In the genomic region with DNA sequence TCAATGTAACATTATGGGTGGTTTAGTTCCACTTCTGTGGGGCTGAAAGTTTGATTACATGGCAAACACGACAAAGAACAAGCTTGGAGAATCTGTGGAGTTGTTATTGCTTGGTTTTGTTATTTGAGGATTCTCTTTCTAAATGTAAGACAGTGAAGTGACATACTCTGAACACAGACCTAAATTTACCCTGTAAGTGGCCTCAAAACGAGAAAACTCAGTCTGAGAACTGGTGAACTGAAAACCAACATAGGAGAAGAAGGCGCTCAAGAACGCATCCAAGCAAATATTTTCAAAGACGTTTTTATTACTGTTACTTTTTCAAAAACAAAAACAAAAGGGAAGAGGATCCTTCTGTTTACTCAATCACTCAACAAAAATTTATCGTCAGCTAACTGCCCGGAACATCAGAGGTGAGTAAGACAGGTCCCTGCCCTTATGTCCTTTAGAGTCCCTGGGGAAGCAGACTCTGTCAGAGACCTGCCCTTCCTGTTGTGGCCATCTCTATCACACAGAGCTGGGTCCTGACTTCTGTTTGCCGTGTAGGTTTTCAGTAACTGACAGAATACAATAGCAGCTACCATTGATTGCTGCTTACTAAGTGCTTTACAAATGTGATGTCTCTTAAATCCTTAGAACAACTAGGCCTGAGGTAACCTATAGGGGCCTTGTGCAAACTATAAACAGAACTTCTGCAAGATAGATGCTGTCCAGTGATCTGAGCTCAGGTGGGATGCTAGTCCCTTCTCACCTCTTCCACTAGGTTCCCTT, we compare ENCODE assay signal across 12 cellular contexts.
DNase-seq lines count a peak whose midpoint lies in the region; ATAC-seq and TF ChIP-seq lines count a peak whose summit lies in the region.
"Had no signal": no experiment of that assay in that cellular context is flagged by ENCODE, and none has a peak within 500 bp of the region (broad histone marks: within the 10 kb centered on the region; RNA-seq: fewer than 3 reads in every experiment).

No MANE protein-coding gene starts in this region.

- H3K27me3 Mint-ChIP-seq in activated B cell treated with CpG ODN at 0.5 μM for 24 hours = no peaks in the 10 kb centered on the region

- peak overlapping the region; percentile 32 for H3K27ac Mint-ChIP-seq in activated B cell treated with CpG ODN at 0.5 μM for 24 hours
- H3K27ac Mint-ChIP-seq: mesothelial cell of epicardium had no signal

- peak overlapping the region; percentile 1 for H3K4me3 Mint-ChIP-seq in activated B cell treated with CpG ODN at 0.5 μM for 24 hours
- H3K4me3 Mint-ChIP-seq: activated T-helper 1 cell treated with anti-CD3 and anti-CD28 coated beads, Interleukin-12 subunit alpha, Interleukin-12 subunit beta, Interleukin-2, Interleukin-4 antibody, amounts not matched to agents 30 ng/mL and 10 ng/mL and 1 ng/mL, durations not matched to agents 14 hours and 24 hours and 36 hours; mesothelial cell of epicardium had no signal

- TF ChIP-seq CTCF in activated B cell treated with CpG ODN at 0.5 μM for 24 hours (IDR thresholded peaks at IDR 0.05) = no peak

- peak; percentile 75 for DNase-seq in DMS153 (lab: John Stamatoyannopoulos, UW)
- no peak for DNase-seq in activated B cell treated with CpG ODN at 0.5 μM for 24 hours
- no peak for DNase-seq in NCI-H2081 (lab: John Stamatoyannopoulos, UW)
- DNase-seq in CD1c-positive myeloid dendritic cell (ENCODE audit: extremely low spot score) = no peak
- no peak for DNase-seq in DMS 273 treated with DMSO at 0.1 percent for 48 hours (lab: John Stamatoyannopoulos, UW)
- DNase-seq: right cardiac atrium, upper lobe of right lung had no signal

- CTCF ChIA-PET in activated B cell treated with CpG ODN at 0.5 μM for 24 hours (lab: Charles Lee) = no interaction called here

- peaks cover 18% of the 10 kb centered on the region for H3K4me1 Mint-ChIP-seq in activated B cell treated with CpG ODN at 0.5 μM for 24 hours
- H3K4me1 Mint-ChIP-seq: mesothelial cell of epicardium had no signal

- intact Hi-C loops in activated B cell treated with CpG ODN at 0.5 μM for 24 hours (cut with micrococcal nuclease) = no loop called here

- H3K9me3 Mint-ChIP-seq in activated B cell treated with CpG ODN at 0.5 μM for 24 hours = peaks cover 2% of the 10 kb centered on the region

- no peaks in the 10 kb centered on the region for H3K36me3 Mint-ChIP-seq in activated B cell treated with CpG ODN at 0.5 μM for 24 hours (ENCODE audit: low read depth)
- H3K36me3 Mint-ChIP-seq: mesothelial cell of epicardium had no signal

- ATAC-seq in GM19395 (IDR thresholded peaks at IDR 0.05; ENCODE audit: unreplicated experiment) (peak; percentile 62), HG03064 (IDR thresholded peaks at IDR 0.05; ENCODE audit: low read depth, unreplicated experiment) (peak; percentile 61), activated B cell treated with CpG ODN at 0.5 μM for 24 hours (ENCODE audit: low read depth) (peak; percentile 79)
- no peak for ATAC-seq in activated CD4-positive, CD25-positive, alpha-beta regulatory T cell treated with anti-CD3 and anti-CD28 coated beads, Interleukin-2, amount 50 U/mL, for 24 hours
- ATAC-seq: upper lobe of right lung had no signal

- POLR2A ChIA-PET in activated B cell treated with CpG ODN at 0.5 μM for 24 hours (lab: Charles Lee) = interaction anchor here (0.5 kb wide), 1 partner anchor 21 kb away, joined by 6 read pairs; no protein-coding TSS in a partner anchor

Comparison
In these comparisons a context has a peak if more than half of its experiments do, and no peak if none do; other contexts are left out.
1. ATAC-seq: peak in GM19395 (single experiment), HG03064 (single experiment) and activated B cell treated with CpG ODN at 0.5 μM for 24 hours (single experiment); none in activated CD4-positive, CD25-positive, alpha-beta regulatory T cell treated with anti-CD3 and anti-CD28 coated beads, Interleukin-2, amount 50 U/mL, for 24 hours (0 of 2).